8 cellular contexts compared by ENCODE assay signal in the genomic region with DNA sequence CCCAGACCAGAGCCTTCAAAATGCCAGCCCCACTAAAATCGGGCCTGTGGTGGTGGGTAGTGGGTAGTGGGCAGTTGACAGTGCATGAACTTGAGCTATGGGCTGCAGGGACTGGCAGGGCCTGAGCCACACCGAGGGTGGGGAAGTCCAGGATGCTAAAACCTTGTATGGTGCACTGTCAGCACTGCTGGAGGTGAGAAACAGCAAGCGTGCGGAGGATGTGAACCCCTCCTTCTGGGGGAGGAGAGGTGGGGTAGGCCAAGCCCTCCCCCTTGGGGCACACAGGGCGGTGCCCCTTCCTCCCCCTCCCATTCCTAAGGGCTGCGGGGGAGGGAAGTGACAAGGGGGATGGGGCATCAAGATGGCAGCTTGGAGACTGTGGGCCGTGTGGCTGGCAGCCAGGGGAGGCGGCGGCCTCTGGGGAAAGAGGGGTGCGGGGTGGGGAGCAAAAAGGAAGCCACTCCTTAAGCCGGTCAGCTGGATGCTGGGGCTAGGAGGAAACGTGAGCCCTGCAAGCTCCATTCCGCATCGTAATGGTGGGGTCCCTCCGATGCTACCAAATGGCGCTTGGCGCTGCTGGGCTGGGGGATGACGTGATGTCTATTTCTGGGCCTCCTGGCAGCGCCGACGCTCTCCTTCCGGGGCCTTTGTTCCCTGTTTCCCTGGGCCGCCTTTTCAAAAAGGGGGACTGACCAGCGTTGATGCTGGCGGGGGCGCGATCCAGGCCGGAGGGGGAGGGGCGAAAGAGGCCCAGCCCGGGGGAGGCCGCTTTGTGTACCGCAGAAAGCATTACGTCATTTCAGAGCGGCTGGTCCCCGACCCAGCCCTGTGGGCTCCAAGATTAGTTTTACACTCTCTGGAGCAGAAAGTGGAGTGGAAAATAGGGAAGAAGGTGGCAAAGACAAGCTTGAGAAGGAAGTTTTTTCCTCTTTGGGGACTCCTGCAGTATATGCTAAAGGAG. TPM values are rescaled to one million over a fixed set of nuclear protein-coding genes. Genes with fewer than 3 reads are reported as not detected.
DNase-seq lines count a peak whose midpoint lies in the region; ATAC-seq and TF ChIP-seq lines count a peak whose summit lies in the region.

No MANE protein-coding gene starts in this region.

- H3K36me3 ChIP-seq in upper lobe of left lung, result no peaks in the 10 kb centered on the region

- peaks cover 4% of the 10 kb centered on the region for H3K27me3 Mint-ChIP-seq in IgD-negative memory B cell
- peaks cover 10% of the 10 kb centered on the region for H3K27me3 Mint-ChIP-seq in activated naive CD4-positive, alpha-beta T cell treated with anti-CD3 and anti-CD28 coated beads, Interleukin-2, amount 50 U/mL, for 24 hours

- TF ChIP-seq CTCF in GM10248 (IDR thresholded peaks at IDR 0.05; ENCODE audit: control extremely low read depth, extremely low read depth, low read depth, missing control alignments), result no peak
- no peak for TF ChIP-seq CTCF in upper lobe of left lung (IDR thresholded peaks at IDR 0.05)

- CTCF ChIA-PET in GM10248 (lab: Yijun Ruan, JAX), result interaction anchor here (1.2 to 4.6 kb wide), 2 partner anchors 12 to 129 kb away, joined by 3 to 27 read pairs; no protein-coding TSS in a partner anchor

- no peaks in the 10 kb centered on the region for H3K27me3 ChIP-seq in upper lobe of left lung

- H3K9me3 ChIP-seq in upper lobe of left lung, result no peaks in the 10 kb centered on the region

- H3K27ac ChIP-seq in upper lobe of left lung, result peak overlapping the region; percentile 83 to 92 (median 84)

- POLR2A ChIA-PET in GM10248 (lab: Yijun Ruan, JAX), result interaction anchor here (0.7 to 1.3 kb wide), 3 partner anchors 8 to 49 kb away, joined by 3 to 5 read pairs (median 3); no protein-coding TSS in a partner anchor

- TF ChIP-seq EP300 in upper lobe of left lung (IDR thresholded peaks at IDR 0.05), result no peak

- H3K4me1 Mint-ChIP-seq in IgD-negative memory B cell, result peaks cover 19 to 23% (median 20%) of the 10 kb centered on the region in 3 donors
- H3K4me1 Mint-ChIP-seq in activated naive CD4-positive, alpha-beta T cell treated with anti-CD3 and anti-CD28 coated beads, Interleukin-2, amount 50 U/mL, for 24 hours, result peaks cover 37% of the 10 kb centered on the region

- intact Hi-C loops in head of caudate nucleus (cut with DNase I), result loop anchor here (1.0 to 5.0 kb wide), 3 partner anchors 11 to 112 kb away; partner anchors contain the start of gene KHDC4

- 2 to 3% methylated on average over 21 to 34 of the region's 35 CpGs for WGBS in upper lobe of left lung, 2 donors

- peak; percentile 79 for DNase-seq in GM10248 (ENCODE audit: extremely low spot score)
- peak; percentile 95 to 96 for DNase-seq in SHP77 (lab: John Stamatoyannopoulos, UW)
- peak; percentile 85 to 98 (median 92) for DNase-seq in head of caudate nucleus
- peak; percentile 85 for DNase-seq in occipital lobe (lab: John Stamatoyannopoulos, UW)
- DNase-seq in upper lobe of left lung, result peak; percentile 61 to 91
- DNase-seq in RKO (ENCODE audit: low spot score), result no peak

- peak overlapping the region; percentile 69 to 80 (median 74) for H3K27ac Mint-ChIP-seq in IgD-negative memory B cell
- no peak overlapping the region for H3K27ac Mint-ChIP-seq in activated naive CD4-positive, alpha-beta T cell treated with anti-CD3 and anti-CD28 coated beads, Interleukin-2, amount 50 U/mL, for 24 hours

- no peaks in the 10 kb centered on the region for H3K9me3 Mint-ChIP-seq in IgD-negative memory B cell
- H3K9me3 Mint-ChIP-seq in activated naive CD4-positive, alpha-beta T cell treated with anti-CD3 and anti-CD28 coated beads, Interleukin-2, amount 50 U/mL, for 24 hours, result no peaks in the 10 kb centered on the region

- peak in 1 of 4 donors; percentile 33 for TF ChIP-seq POLR2A in upper lobe of left lung (IDR thresholded peaks at IDR 0.05)

- peak overlapping the region; percentile 86 to 96 (median 88) for H3K4me3 Mint-ChIP-seq in IgD-negative memory B cell
- H3K4me3 Mint-ChIP-seq in activated naive CD4-positive, alpha-beta T cell treated with anti-CD3 and anti-CD28 coated beads, Interleukin-2, amount 50 U/mL, for 24 hours, result peak overlapping the region; percentile 88

- H3K4me3 ChIP-seq in upper lobe of left lung, result peak overlapping the region in 3 of 4 donors; percentile 40 to 55 (median 50)

- peak; percentile 54 to 78 for ATAC-seq in upper lobe of left lung (ENCODE audit: low FRiP score in 2 of 2)

- H3K36me3 Mint-ChIP-seq in IgD-negative memory B cell, result peaks cover 2% of the 10 kb centered on the region
- peaks cover 2% of the 10 kb centered on the region for H3K36me3 Mint-ChIP-seq in activated naive CD4-positive, alpha-beta T cell treated with anti-CD3 and anti-CD28 coated beads, Interleukin-2, amount 50 U/mL, for 24 hours

- H3K4me1 ChIP-seq in upper lobe of left lung, result peaks cover 23 to 36% (median 35%) of the 10 kb centered on the region in 4 donors

RNA-seq across cellular contexts. Expression of gene SYT11, which starts 0.8 kb away (rescaled TPM):
- 4.9 TPM for polyA plus RNA-seq in IgD-negative memory B cell
- total RNA-seq in occipital lobe (188 TPM), upper lobe of left lung (10 to 100 TPM in 1 of 6 donors, 1 to 10 TPM in 5; 3.1 to 12.1 (median 7.8) TPM)

RNA-seq across cellular contexts. Expression of gene GON4L, which starts 3.1 kb away (rescaled TPM):
- 37.7 TPM for polyA plus RNA-seq in IgD-negative memory B cell
- total RNA-seq in occipital lobe (35.1 TPM), upper lobe of left lung (100 to 1,000 TPM in 1 of 6 donors, 10 to 100 TPM in 5; 28.9 to 160 (median 46.3) TPM)

RNA-seq across cellular contexts. Expression of gene RIT1, which starts 51.0 kb away (rescaled TPM):
- polyA plus RNA-seq in IgD-negative memory B cell, result 12.7 TPM
- total RNA-seq in occipital lobe (32.0 TPM), upper lobe of left lung (10 to 100 TPM; 26.3 to 67.1 (median 45.1) TPM)

Comparison
In these comparisons a context has a peak if more than half of its experiments do, and no peak if none do; other contexts are left out.
1. RNA of gene SYT11, which starts 0.8 kb away (total RNA-seq): 188 TPM in occipital lobe (single experiment); 3.1 to 12.1 TPM in upper lobe of left lung; every median in the first group is over 10 times any median in the second.